Comparison of ENCODE assay signal across 1 cellular context in genomic region chr10:102396751-102397151, GRCh38.
A peak's percentile ranks its signal among the peaks of the same experiment; 100 is the strongest.
TF ChIP-seq lines count a peak whose summit lies in the region.

No MANE protein-coding gene starts in this region.

TF ChIP-seq in GM12878, 131 proteins besides CTCF, POLR2A, EP300 and RAD21:
- TF ChIP-seq SP1 (IDR thresholded peaks at IDR 0.05; ENCODE audit: low read depth, low read length) (no peak), POLR2AphosphoS5 (IDR thresholded peaks at IDR 0.05; ENCODE audit: low read length) (peak; percentile 38; the same call in 1 of the 2 replicates)
